In the genomic region with DNA sequence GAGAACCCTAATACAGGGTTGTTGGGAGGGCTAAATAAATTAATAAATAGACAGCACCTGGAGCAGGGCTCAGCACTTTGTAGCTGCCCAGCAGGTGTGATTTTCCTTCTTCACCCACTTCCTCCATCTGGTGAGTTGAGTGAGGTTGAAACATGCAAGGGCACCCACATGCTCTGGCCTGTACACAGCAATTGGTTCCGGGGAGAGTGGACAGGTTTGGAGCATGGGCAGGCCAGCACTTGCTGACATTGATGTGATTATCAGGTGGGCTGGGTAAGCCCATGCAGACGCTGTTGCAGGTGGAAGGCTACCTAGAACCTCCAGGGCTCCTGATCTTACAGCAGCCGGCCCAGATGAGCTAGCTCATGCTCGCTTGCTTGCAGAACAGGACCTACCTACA, we compare ENCODE assay signal across 1 cellular context.
TF ChIP-seq lines count a peak whose summit lies in the region.

No MANE protein-coding gene starts in this region.

TF ChIP-seq in HCT116, 20 proteins besides CTCF, POLR2A, EP300 and RAD21 (continued from another document):
- TF ChIP-seq REST (IDR thresholded peaks at IDR 0.05; ENCODE audit: low read depth) = no peak
- TF ChIP-seq SIN3A (IDR thresholded peaks at IDR 0.05; ENCODE audit: low read depth) = no peak
- TF ChIP-seq YY1 (IDR thresholded peaks at IDR 0.05; ENCODE audit: extremely low read depth, insufficient replicate concordance, low read depth, low read length) = no peak
- TF ChIP-seq, protein P1, sequence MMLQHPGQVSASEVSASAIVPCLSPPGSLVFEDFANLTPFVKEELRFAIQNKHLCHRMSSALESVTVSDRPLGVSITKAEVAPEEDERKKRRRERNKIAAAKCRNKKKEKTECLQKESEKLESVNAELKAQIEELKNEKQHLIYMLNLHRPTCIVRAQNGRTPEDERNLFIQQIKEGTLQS (IDR thresholded peaks at IDR 0.05) = no peak
- TF ChIP-seq EZH2 (IDR thresholded peaks at IDR 0.05) = no peak
- no peak for TF ChIP-seq TCF7L2 (IDR thresholded peaks at IDR 0.05; ENCODE audit: borderline replicate concordance, extremely low read depth, insufficient read depth, insufficient read length)
- no peak for TF ChIP-seq CEBPB (IDR thresholded peaks at IDR 0.05; ENCODE audit: low read depth)
- no peak for TF ChIP-seq EZH2phosphoT487 (IDR thresholded peaks at IDR 0.05; ENCODE audit: borderline replicate concordance)
